ENCODE assay signal across 9 cellular contexts in genomic region chr19:38650911-38651584, GRCh38. TPM values are rescaled to one million over a fixed set of nuclear protein-coding genes. Genes with fewer than 3 reads are reported as not detected.
A peak's percentile ranks its signal among the peaks of the same experiment; 100 is the strongest.
DNase-seq lines count a peak whose midpoint lies in the region; ATAC-seq and TF ChIP-seq lines count a peak whose summit lies in the region.
"Had no signal": no experiment of that assay in that cellular context is flagged by ENCODE, and none has a peak within 500 bp of the region (broad histone marks: within the 10 kb centered on the region; RNA-seq: fewer than 3 reads in every experiment).

No MANE protein-coding gene starts in this region.

- peak in 5 of 7 donors; percentile 53 to 73 (median 67) for DNase-seq in adrenal gland
- no peak for DNase-seq in thoracic aorta (ENCODE audit: low spot score)
- DNase-seq in activated CD8-positive, alpha-beta memory T cell treated with anti-CD3 and anti-CD28 coated beads, Interleukin-2, amount 50 U/mL, for 48 hours: no peak
- DNase-seq in SHP77 (lab: John Stamatoyannopoulos, UW): no peak
- no peak for DNase-seq in activated CD4-positive, alpha-beta T cell treated with anti-CD3 and anti-CD28 coated beads, Interleukin-2, amount 50 U/mL, for 4 hours
- DNase-seq: NCI-H146 had no signal

- intact Hi-C loops in adrenal gland (cut with DNase I): loop anchor here (5.0 to 10.0 kb wide), 2 partner anchors 51 to 54 kb away; no protein-coding TSS in a partner anchor

- TF ChIP-seq POLR2A in adrenal gland (IDR thresholded peaks at IDR 0.05): peak in 1 of 2 donors; percentile 40

- no peaks in the 10 kb centered on the region for H3K9me3 ChIP-seq in HUES64 (ENCODE audit: insufficient read depth, low read depth, low read length)
- H3K9me3 ChIP-seq in adrenal gland (replicated peaks in 1 of 3): no peaks in the 10 kb centered on the region
- H3K9me3 ChIP-seq in iPS-15b (ENCODE audit: control insufficient read depth, insufficient read depth, low read length): no peaks in the 10 kb centered on the region
- H3K9me3 ChIP-seq in thoracic aorta: no peaks in the 10 kb centered on the region

- ATAC-seq in thoracic aorta (ENCODE audit: insufficient number of reproducible peaks, low FRiP score, low read depth): peak; percentile 31
- no peak for ATAC-seq in HG03196 (IDR thresholded peaks at IDR 0.05; ENCODE audit: unreplicated experiment)

- H3K4me1 ChIP-seq in HUES64 (ENCODE audit: insufficient read depth, low read length) (peaks cover 56% of the 10 kb centered on the region), adrenal gland (replicated peaks in 1 of 2) (peaks cover 61 to 64% of the 10 kb centered on the region in 2 donors), iPS-15b (ENCODE audit: control insufficient read depth, insufficient read depth, low read length) (peaks cover 31% of the 10 kb centered on the region), thoracic aorta (ENCODE audit: control insufficient read depth in 1 of 2, low read depth in 2 of 2) (peaks cover 44 to 63% of the 10 kb centered on the region in 2 donors)

- H3K27ac ChIP-seq in HUES64 (ENCODE audit: low read depth, low read length): no peak overlapping the region
- H3K27ac ChIP-seq in adrenal gland: peak overlapping the region; percentile 34 to 99 (median 95)
- peak overlapping the region; percentile 99 to 100 for H3K27ac ChIP-seq in thoracic aorta

- TF ChIP-seq CTCF in adrenal gland (IDR thresholded peaks at IDR 0.05): peak in 2 of 6 experiments; percentile 38 to 42
- TF ChIP-seq CTCF in thoracic aorta (IDR thresholded peaks at IDR 0.05): peak; percentile 44

- H3K9ac ChIP-seq in HUES64 (ENCODE audit: low read depth, low read length) (no peak overlapping the region), iPS-15b (ENCODE audit: low read depth, low read length) (no peak overlapping the region)

- no peaks in the 10 kb centered on the region for H3K27me3 ChIP-seq in HUES64 (ENCODE audit: insufficient read depth, low read length)
- H3K27me3 ChIP-seq in adrenal gland: no peaks in the 10 kb centered on the region
- no peaks in the 10 kb centered on the region for H3K27me3 ChIP-seq in iPS-15b (ENCODE audit: control insufficient read depth, insufficient read depth, low read length)
- no peaks in the 10 kb centered on the region for H3K27me3 ChIP-seq in thoracic aorta (replicated peaks; ENCODE audit: insufficient read depth)

- H3K36me3 ChIP-seq in HUES64 (ENCODE audit: insufficient read depth, low read length): 0 out of 2 replicates have a peak, but pooled peaks cover 8% of the 10 kb centered on the region
- H3K36me3 ChIP-seq in adrenal gland (replicated peaks in 1 of 2): no peaks in the 10 kb centered on the region
- no peaks in the 10 kb centered on the region for H3K36me3 ChIP-seq in iPS-15b (ENCODE audit: control insufficient read depth, insufficient read depth, low read length)
- H3K36me3 ChIP-seq in thoracic aorta: no peaks in the 10 kb centered on the region

- H3K4me3 ChIP-seq in HUES64 (ENCODE audit: low read length) (peak overlapping the region; percentile 32; the same call in 1 of the 2 replicates), adrenal gland (peak overlapping the region in 2 of 4 donors; percentile 7 to 83), iPS-15b (ENCODE audit: low read depth, low read length) (peak overlapping the region; percentile 80), thoracic aorta (peak overlapping the region; percentile 96)

- WGBS in HUES64: 78% methylated on average over 12 of the region's 12 CpGs
- 26 to 45% (median 40%) methylated on average over 8 to 12 of the region's 12 CpGs for WGBS in adrenal gland, 4 donors

RNA-seq across cellular contexts. Expression of gene ACTN4, which starts 3.6 kb away (rescaled TPM):
- 227 TPM for polyA plus RNA-seq in HUES64 (2013, experiment 1 of 2)
- 242 TPM for polyA plus RNA-seq in HUES64 (2013, experiment 2 of 2)
- total RNA-seq in adrenal gland: 100 to 1,000 TPM; 430 to 773 (median 575) TPM
- 100 to 1,000 TPM; 148 to 586 (median 554) TPM for polyA plus RNA-seq in adrenal gland
- total RNA-seq in thoracic aorta: 1,000 to 10,000 TPM in 1 of 2 donors, 100 to 1,000 TPM in 1; 668 to 1,387 TPM

RNA-seq across cellular contexts. Expression of gene EIF3K, which starts 32.1 kb away (rescaled TPM):
- 281 TPM for polyA plus RNA-seq in HUES64 (2013, experiment 1 of 2)
- 288 TPM for polyA plus RNA-seq in HUES64 (2013, experiment 2 of 2)
- total RNA-seq in adrenal gland (100 to 1,000 TPM; 196 to 537 (median 316) TPM), thoracic aorta (100 to 1,000 TPM; 237 to 302 TPM)
- polyA plus RNA-seq in adrenal gland: 100 to 1,000 TPM; 177 to 292 (median 216) TPM

RNA-seq across cellular contexts. Expression of gene MAP4K1, which starts 33.3 kb away (rescaled TPM):
- 8.3 TPM for polyA plus RNA-seq in HUES64 (2013, experiment 1 of 2)
- polyA plus RNA-seq in HUES64 (2013, experiment 2 of 2): 2.9 TPM
- total RNA-seq in adrenal gland: 1 to 10 TPM; 1.4 to 7.9 (median 4.1) TPM
- 10 to 100 TPM in 1 of 3 donors, 1 to 10 TPM in 2; 1.2 to 12.5 (median 6.8) TPM for polyA plus RNA-seq in adrenal gland
- total RNA-seq in thoracic aorta: 10 to 100 TPM in 1 of 2 donors, 1 to 10 TPM in 1; 4.6 to 33.7 TPM

Comparison
In these comparisons a context has a peak if more than half of its experiments do, and no peak if none do; other contexts are left out.
1. DNase-seq: peak in adrenal gland (5 of 7); none in thoracic aorta (single experiment), activated CD8-positive, alpha-beta memory T cell treated with anti-CD3 and anti-CD28 coated beads, Interleukin-2, amount 50 U/mL, for 48 hours (single experiment), SHP77 (0 of 2) and activated CD4-positive, alpha-beta T cell treated with anti-CD3 and anti-CD28 coated beads, Interleukin-2, amount 50 U/mL, for 4 hours (0 of 2).